8 cellular contexts compared by ENCODE assay signal in the genomic region with DNA sequence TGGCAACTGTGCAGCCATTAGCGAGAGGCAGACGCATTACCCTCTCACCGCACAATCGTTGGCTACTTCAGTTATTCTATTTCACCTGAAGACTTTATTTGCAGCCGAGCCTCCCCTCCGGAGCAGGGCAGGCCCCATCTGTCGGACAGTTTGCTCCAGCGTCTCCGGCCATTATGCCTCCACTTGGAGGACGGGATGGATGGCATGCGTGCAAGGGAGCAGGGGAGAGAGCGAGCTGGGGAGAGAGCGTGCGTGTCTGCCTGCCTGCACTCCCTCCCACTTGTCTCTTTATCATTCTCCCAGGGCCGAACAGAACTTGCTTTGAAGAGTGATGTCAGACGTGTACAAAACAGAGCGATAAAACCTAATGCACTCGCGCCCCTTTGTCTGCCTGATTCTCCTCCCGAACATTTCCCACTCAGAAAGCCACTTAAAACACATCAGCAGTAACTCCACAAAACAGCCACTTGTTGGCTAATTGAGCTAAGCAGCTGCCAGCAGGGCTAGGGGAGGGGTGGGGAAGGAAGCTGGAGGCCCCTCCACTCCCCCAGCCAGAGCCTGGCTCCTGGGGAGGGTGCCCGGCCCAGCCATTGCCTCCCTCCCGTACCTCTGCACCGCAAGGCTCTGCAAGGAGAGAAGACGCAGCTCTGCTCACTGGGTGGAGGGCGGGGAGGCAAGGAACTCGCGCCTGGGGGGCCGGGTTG. TPM values are rescaled to one million over a fixed set of nuclear protein-coding genes. Genes with fewer than 3 reads are reported as not detected.
DNase-seq lines count a peak whose midpoint lies in the region; ATAC-seq and TF ChIP-seq lines count a peak whose summit lies in the region.

No MANE protein-coding gene starts in this region.

- H3K27ac ChIP-seq in GM23248 (no peak overlapping the region), ovary (no peak overlapping the region)

- no peaks in the 10 kb centered on the region for H3K9me2 ChIP-seq in GM23248 (ENCODE audit: insufficient read depth)

- TF ChIP-seq POLR2A in ovary (IDR thresholded peaks at IDR 0.05) (no peak), GM18505 (IDR thresholded peaks at IDR 0.05; ENCODE audit: borderline replicate concordance, extremely low read depth, insufficient read depth, insufficient read length) (no peak)

- ATAC-seq in GM18505 (IDR thresholded peaks at IDR 0.05; ENCODE audit: unreplicated experiment) = no peak
- ATAC-seq in HG03432 (IDR thresholded peaks at IDR 0.05; ENCODE audit: unreplicated experiment) = no peak
- ATAC-seq in GM21825 (IDR thresholded peaks at IDR 0.05; ENCODE audit: unreplicated experiment) = no peak

- H3K36me3 ChIP-seq in GM23248 (ENCODE audit: low read depth) (no peaks in the 10 kb centered on the region), ovary (no peaks in the 10 kb centered on the region)

- peak; percentile 57 for DNase-seq in GM23248
- DNase-seq in NCI-H748 (lab: John Stamatoyannopoulos, UW; ENCODE audit: unreplicated experiment) = peak; percentile 96
- DNase-seq in fibroblast of pulmonary artery (ENCODE audit: low read depth) = peak; percentile 77
- peak in 4 of 5 donors; percentile 10 to 39 (median 30) for DNase-seq in ovary
- DNase-seq in mucosa of gallbladder (ENCODE audit: low spot score) = no peak

- no peaks in the 10 kb centered on the region for H3K79me2 ChIP-seq in GM23248 (ENCODE audit: insufficient read depth)

- TF ChIP-seq CTCF in fibroblast of pulmonary artery (IDR thresholded peaks at IDR 0.05; ENCODE audit: low read length, missing control alignments) (no peak), ovary (IDR thresholded peaks at IDR 0.05) (no peak)

- TF ChIP-seq EP300 in ovary (IDR thresholded peaks at IDR 0.05) = no peak

- peak overlapping the region; percentile 68 for H3K4me2 ChIP-seq in GM23248 (ENCODE audit: unreplicated experiment)

- no peaks in the 10 kb centered on the region for H3F3A ChIP-seq in GM23248 (ENCODE audit: insufficient read depth)

- H3K27me3 ChIP-seq in GM23248 (replicated peaks; ENCODE audit: insufficient read depth) = no peaks in the 10 kb centered on the region
- H3K27me3 ChIP-seq in ovary = no peaks in the 10 kb centered on the region

- intact Hi-C loops in ovary (cut with DNase I) = no loop called here

- WGBS in GM23248 (ENCODE audit: low coverage in 1 of 2, low lambda C conversion rate in 2 of 2, missing lambda C conversion rate in 2 of 2), 2 experiments = 21 to 26% methylated on average over 21 to 28 of the region's 28 CpGs
- WGBS in ovary, 3 donors = 2 to 6% (median 3%) methylated on average over 28 of the region's 28 CpGs

- peak overlapping the region; percentile 28; the same call in 1 of the 2 replicates for H2AFZ ChIP-seq in GM23248

- peak overlapping the region; percentile 41; the same call in 1 of the 2 replicates for H3K4me3 ChIP-seq in GM23248
- no peak overlapping the region for H3K4me3 ChIP-seq in fibroblast of pulmonary artery (replicated peaks; ENCODE audit: low read depth, low read length)
- peak overlapping the region; percentile 5 for H3K4me3 ChIP-seq in ovary

- no peaks in the 10 kb centered on the region for H4K20me1 ChIP-seq in GM23248 (ENCODE audit: insufficient read depth)

- no peak overlapping the region for H3K9ac ChIP-seq in GM23248

- in situ Hi-C loops in GM23248 (cut with MboI) = no loop called here

- H3K4me1 ChIP-seq in GM23248 (ENCODE audit: insufficient read depth) (peaks cover 9% of the 10 kb centered on the region; the same call in 1 of the 2 replicates), ovary (ENCODE audit: insufficient read depth) (no peaks in the 10 kb centered on the region)

- H3K9me3 ChIP-seq in GM23248 (ENCODE audit: low read depth) = no peaks in the 10 kb centered on the region
- H3K9me3 ChIP-seq in ovary = no peaks in the 10 kb centered on the region

RNA-seq across cellular contexts. Expression of gene FUBP3, which starts 43.4 kb away (rescaled TPM):
- total RNA-seq in GM23248 (2014; rRNA removed; shearing (Covaris generic)) = 52.0 and 53.5 TPM in 2 replicates
- polyA plus RNA-seq in GM23248 (2016; fragmentation: Nextera tagmentation; extraction: Ambion mirVana) (54.7 and 55.8 TPM in 2 replicates), ovary (10 to 100 TPM; 37.0 to 39.0 TPM)
- total RNA-seq in ovary (10 to 100 TPM; 15.5 to 54.3 (median 48.2) TPM), mucosa of gallbladder (51.8 TPM)
